Comparison of ENCODE assay signal across 8 cellular contexts in genomic region chr1:29681416-29681815, GRCh38.
DNase-seq lines count a peak whose midpoint lies in the region; ATAC-seq and TF ChIP-seq lines count a peak whose summit lies in the region.
"Not testable (repeated sequence)": the region's sequence is repeated elsewhere in the genome, so short reads cannot be mapped to it uniquely, and the experiment has no call there.

No MANE protein-coding gene starts in this region.

- H3K36me3 Mint-ChIP-seq in activated naive CD8-positive, alpha-beta T cell treated with anti-CD3 and anti-CD28 coated beads, Interleukin-2, amount 10 ng/mL, durations not matched to agents 7 days and 5 days; neural progenitor cell: not testable (repeated sequence)

- not testable (repeated sequence) for H3K9me3 Mint-ChIP-seq in activated naive CD8-positive, alpha-beta T cell treated with anti-CD3 and anti-CD28 coated beads, Interleukin-2, amount 10 ng/mL, durations not matched to agents 7 days and 5 days; neural progenitor cell

- H3F3A ChIP-seq in neural progenitor cell (ENCODE audit: low read depth) = not testable (repeated sequence)

- not testable (repeated sequence) for H3K4me3 ChIP-seq in neural progenitor cell, upper lobe of right lung

- not testable (repeated sequence) for H3K4me1 Mint-ChIP-seq in activated naive CD8-positive, alpha-beta T cell treated with anti-CD3 and anti-CD28 coated beads, Interleukin-2, amount 10 ng/mL, durations not matched to agents 7 days and 5 days
- peaks cover 54% of the 10 kb centered on the region for H3K4me1 Mint-ChIP-seq in neural progenitor cell

- not testable (repeated sequence) for H3K4me1 ChIP-seq in neural progenitor cell, upper lobe of right lung

- H3K27ac Mint-ChIP-seq in activated naive CD8-positive, alpha-beta T cell treated with anti-CD3 and anti-CD28 coated beads, Interleukin-2, amount 10 ng/mL, durations not matched to agents 7 days and 5 days; neural progenitor cell: not testable (repeated sequence)

- H3K27ac ChIP-seq in neural progenitor cell, upper lobe of right lung: not testable (repeated sequence)

- peak; percentile 10 for DNase-seq in DMS79 treated with DMSO at 0.1 percent for 48 hours (lab: John Stamatoyannopoulos, UW)
- peak; percentile 38 for DNase-seq in NCI-H1105 treated with DMSO at 0.1 percent for 48 hours (lab: John Stamatoyannopoulos, UW)
- peak; percentile 10 for DNase-seq in NCI-H345 treated with DMSO at 0.1 percent for 48 hours (lab: John Stamatoyannopoulos, UW; ENCODE audit: unreplicated experiment)
- peak; percentile 8 for DNase-seq in activated naive CD8-positive, alpha-beta T cell treated with anti-CD3 and anti-CD28 coated beads, Interleukin-2, amount 10 ng/mL, durations not matched to agents 7 days and 5 days
- peak; percentile 22 for DNase-seq in islet precursor cell
- DNase-seq in neural progenitor cell (ENCODE audit: low spot score) = not testable (repeated sequence)
- DNase-seq in upper lobe of right lung = peak; percentile 20

- POLR2A ChIA-PET in activated naive CD8-positive, alpha-beta T cell treated with anti-CD3 and anti-CD28 coated beads, Interleukin-2, amount 10 ng/mL, durations not matched to agents 7 days and 5 days (lab: Charles Lee) = not testable (repeated sequence)

- TF ChIP-seq CTCF in neural progenitor cell (IDR thresholded peaks at IDR 0.05); upper lobe of right lung (IDR thresholded peaks at IDR 0.05): not testable (repeated sequence)

- not testable (repeated sequence) for H3K36me3 ChIP-seq in neural progenitor cell, upper lobe of right lung

- not testable (repeated sequence) for ATAC-seq in SK-N-SH treated with all-trans-retinoic acid at 6 μM for 48 hours; activated naive CD8-positive, alpha-beta T cell treated with anti-CD3 and anti-CD28 coated beads, Interleukin-2, amount 10 ng/mL, durations not matched to agents 7 days and 5 days (ENCODE audit: low read depth); upper lobe of right lung

- not testable (repeated sequence) for H4K20me1 ChIP-seq in neural progenitor cell (ENCODE audit: low read depth)

- not testable (repeated sequence) for H3K27me3 Mint-ChIP-seq in activated naive CD8-positive, alpha-beta T cell treated with anti-CD3 and anti-CD28 coated beads, Interleukin-2, amount 10 ng/mL, durations not matched to agents 7 days and 5 days
- H3K27me3 Mint-ChIP-seq in neural progenitor cell (ENCODE audit: insufficient read depth, low read depth) = peaks cover 15% of the 10 kb centered on the region

- H2AFZ ChIP-seq in neural progenitor cell (replicated peaks) = not testable (repeated sequence)

- H3K4me2 ChIP-seq in neural progenitor cell = not testable (repeated sequence)

- H3K9me3 ChIP-seq in neural progenitor cell (ENCODE audit: low read depth); upper lobe of right lung: not testable (repeated sequence)

- H3K9ac ChIP-seq in neural progenitor cell = not testable (repeated sequence)

- H3K79me2 ChIP-seq in neural progenitor cell (ENCODE audit: low read depth) = not testable (repeated sequence)

- H3K4me3 Mint-ChIP-seq in activated naive CD8-positive, alpha-beta T cell treated with anti-CD3 and anti-CD28 coated beads, Interleukin-2, amount 10 ng/mL, durations not matched to agents 7 days and 5 days = not testable (repeated sequence)
- peak overlapping the region; percentile 10 for H3K4me3 Mint-ChIP-seq in neural progenitor cell

- intact Hi-C loops in upper lobe of right lung (cut with DNase I) = not testable (repeated sequence)

- not testable (repeated sequence) for H3K27me3 ChIP-seq in neural progenitor cell, upper lobe of right lung

TF ChIP-seq in SK-N-SH treated with all-trans-retinoic acid at 6 μM for 48 hours, 23 proteins besides CTCF, POLR2A, EP300 and RAD21:
- peak; percentile 82 for TF ChIP-seq ZFP3 (CRISPR knock-in tag; IDR thresholded peaks at IDR 0.05)
